Comparison of ENCODE assay signal across 14 cellular contexts in genomic region chr2:180655842-180656454, GRCh38.
DNase-seq lines count a peak whose midpoint lies in the region; ATAC-seq, FAIRE-seq and TF ChIP-seq lines count a peak whose summit lies in the region.
"Had no signal": no experiment of that assay in that cellular context is flagged by ENCODE, and none has a peak within 500 bp of the region (broad histone marks: within the 10 kb centered on the region; RNA-seq: fewer than 3 reads in every experiment).

No MANE protein-coding gene starts in this region.

- in situ Hi-C loops in mammary epithelial cell (cut with MboI; ENCODE audit: low sequenced_read_pairs in 2 of 2): no loop called here
- in situ Hi-C loops in K562 (cut with MboI): no loop called here

- no peaks in the 10 kb centered on the region for H3K36me3 ChIP-seq in mammary epithelial cell (ENCODE audit: insufficient read depth, low read length)
- no peaks in the 10 kb centered on the region for H3K36me3 ChIP-seq in breast epithelium
- H3K36me3 ChIP-seq in K562 (ENCODE audit: control insufficient read depth, insufficient read depth, low read length): no peaks in the 10 kb centered on the region
- H3K36me3 ChIP-seq in liver (ENCODE audit: control insufficient read depth in 4 of 4, insufficient read depth in 3 of 4, low read depth in 1 of 4, low read length in 3 of 4): no peaks in the 10 kb centered on the region
- no peaks in the 10 kb centered on the region for H3K36me3 ChIP-seq in colonic mucosa

- H3K4me3 Mint-ChIP-seq in natural killer cell: no peak overlapping the region
- H3K4me3 Mint-ChIP-seq: effector memory CD8-positive, alpha-beta T cell; stimulated activated naive CD8-positive, alpha-beta T cell treated with anti-CD3 and anti-CD28 coated beads, Interleukin-15, Interleukin-2, amounts not matched to agents 100 ng/mL and 50 ng/mL, for 24 hours had no signal

- peak overlapping the region; percentile 1 for H2AFZ ChIP-seq in mammary epithelial cell (ENCODE audit: low read depth, low read length)
- no peak overlapping the region for H2AFZ ChIP-seq in K562 (ENCODE audit: low read depth, low read length)

- WGBS in mammary epithelial cell (ENCODE audit: low coverage, missing lambda C conversion rate): 92% methylated on average over 1 of the region's 1 CpG
- 5% methylated on average over 1 of the region's 1 CpG for WGBS in K562 (ENCODE audit: insufficient coverage, low coverage, missing lambda C conversion rate)
- 87% methylated on average over 1 of the region's 1 CpG for WGBS in liver

- peak in 1 of 2 donors; percentile 18 for TF ChIP-seq CTCF in mammary epithelial cell (conservative IDR thresholded peaks at IDR 0.05 in 1 of 2, IDR thresholded peaks at IDR 0.05 in 1 of 2; ENCODE audit: extremely low read depth in 1 of 2, insufficient read depth in 1 of 2, low read depth in 1 of 2, low read length in 2 of 2)
- peak in 1 of 3 donors; percentile 24 for TF ChIP-seq CTCF in breast epithelium (IDR thresholded peaks at IDR 0.05)
- no peak for TF ChIP-seq CTCF in K562 (IDR thresholded peaks at IDR 0.05 in 2 of 3, conservative IDR thresholded peaks at IDR 0.05 in 1 of 3; ENCODE audit: insufficient read depth in 2 of 3, low read depth in 1 of 3, low read length in 3 of 3)
- peak; percentile 24 for TF ChIP-seq CTCF in liver (IDR thresholded peaks at IDR 0.05; ENCODE audit: low read depth, low read length, missing input control)
- TF ChIP-seq CTCF in natural killer cell (IDR thresholded peaks at IDR 0.05): no peak
- TF ChIP-seq CTCF in colonic mucosa (IDR thresholded peaks at IDR 0.05): no peak

- TF ChIP-seq RAD21 in K562 (CRISPR knock-in tag; conservative IDR thresholded peaks at IDR 0.05 in 1 of 2, IDR thresholded peaks at IDR 0.05 in 1 of 2) (no peak), liver (IDR thresholded peaks at IDR 0.05) (no peak)

- BruUV-seq in mammary epithelial cell (replicated peaks; lab: Mats Ljungman, UMichigan) (no TSS peak), K562 (replicated peaks; lab: Mats Ljungman, UMichigan) (no TSS peak)

- H3K27ac Mint-ChIP-seq in natural killer cell: no peak overlapping the region
- H3K27ac Mint-ChIP-seq: effector memory CD8-positive, alpha-beta T cell; stimulated activated naive CD8-positive, alpha-beta T cell treated with anti-CD3 and anti-CD28 coated beads, Interleukin-15, Interleukin-2, amounts not matched to agents 100 ng/mL and 50 ng/mL, for 24 hours had no signal

- intact Hi-C loops in mammary epithelial cell (cut with micrococcal nuclease) (loop anchor here (2.0 to 10.0 kb wide), 2 partner anchors 21 to 531 kb away; no protein-coding TSS in a partner anchor), breast epithelium (cut with DNase I; ENCODE audit: low total_unique reads) (no loop called here), K562 (cut with micrococcal nuclease) (no loop called here), natural killer cell (cut with micrococcal nuclease) (no loop called here), colonic mucosa (cut with DNase I) (no loop called here)

- H3K9me3 Mint-ChIP-seq in natural killer cell: no peaks in the 10 kb centered on the region
- H3K9me3 Mint-ChIP-seq: effector memory CD8-positive, alpha-beta T cell; stimulated activated naive CD8-positive, alpha-beta T cell treated with anti-CD3 and anti-CD28 coated beads, Interleukin-15, Interleukin-2, amounts not matched to agents 100 ng/mL and 50 ng/mL, for 24 hours had no signal

- POLR2A ChIA-PET in K562 (lab: Yijun Ruan, JAX): no interaction called here

- H4K20me1 ChIP-seq in mammary epithelial cell (ENCODE audit: insufficient read depth, low read length): no peaks in the 10 kb centered on the region
- no peaks in the 10 kb centered on the region for H4K20me1 ChIP-seq in K562 (replicated peaks; ENCODE audit: control insufficient read depth, insufficient read depth, low read length)

- DNase-seq in mammary epithelial cell (no peak), breast epithelium (ENCODE audit: low spot score in 2 of 2) (no peak), K562 (ENCODE audit: extremely low read depth in 1 of 4, low spot score in 3 of 4) (no peak), urothelium cell line (ENCODE audit: low spot score) (no peak), NCI-H2107 treated with DMSO at 0.1 percent for 48 hours (lab: John Stamatoyannopoulos, UW; ENCODE audit: unreplicated experiment) (no peak), natural killer cell (no peak), colonic mucosa (no peak)
- DNase-seq: activated gamma-delta T cell treated with Interleukin-2 at 50 U/mL for 16 hours; Caco-2; effector memory CD8-positive, alpha-beta T cell; H7; NCI-H1048 had no signal

- no peak overlapping the region for H3K9ac ChIP-seq in mammary epithelial cell (ENCODE audit: insufficient read depth, low read length)
- no peak overlapping the region for H3K9ac ChIP-seq in K562 (ENCODE audit: insufficient read depth in 1 of 2, low read depth in 2 of 2, low read length in 2 of 2)
- H3K9ac ChIP-seq in liver (ENCODE audit: low read depth in 1 of 2, low read length in 2 of 2): no peak overlapping the region
- no peak overlapping the region for H3K9ac ChIP-seq in colonic mucosa (ENCODE audit: low read depth in 2 of 2, low read length in 2 of 2)

- no peaks in the 10 kb centered on the region for H3K4me1 Mint-ChIP-seq in natural killer cell

- TF ChIP-seq EP300 in K562 (IDR thresholded peaks at IDR 0.05; ENCODE audit: low read length): no peak

- H3K9me1 ChIP-seq in K562 (ENCODE audit: control insufficient read depth, insufficient read depth, low read length): no peaks in the 10 kb centered on the region

- H3K27me3 Mint-ChIP-seq in natural killer cell (ENCODE audit: low read depth in 2 of 2): peaks cover 0 to 5% of the 10 kb centered on the region in 2 donors

- H3K79me2 ChIP-seq in mammary epithelial cell (ENCODE audit: insufficient read depth, low read length): no peaks in the 10 kb centered on the region
- H3K79me2 ChIP-seq in K562 (ENCODE audit: control insufficient read depth, insufficient read depth, low read length): no peaks in the 10 kb centered on the region

- no peak for TF ChIP-seq POLR2A in breast epithelium (IDR thresholded peaks at IDR 0.05)
- no peak for TF ChIP-seq POLR2A in K562 (conservative IDR thresholded peaks at IDR 0.05)

- H3K4me1 ChIP-seq in mammary epithelial cell (ENCODE audit: insufficient read depth, low read length) (peaks cover 24% of the 10 kb centered on the region), breast epithelium (no peaks in the 10 kb centered on the region), K562 (replicated peaks in 1 of 2; ENCODE audit: control insufficient read depth in 2 of 2, insufficient read depth in 2 of 2, low read length in 2 of 2) (no peaks in the 10 kb centered on the region), liver (ENCODE audit: control insufficient read depth in 4 of 4, insufficient read depth in 4 of 4, low read length in 3 of 4) (peaks cover 0 to 5% (median 0%) of the 10 kb centered on the region in 4 donors), colonic mucosa (no peaks in the 10 kb centered on the region)
- H3K4me1 ChIP-seq: Caco-2 had no signal

- H3K4me3 ChIP-seq in mammary epithelial cell (replicated peaks in 1 of 3; ENCODE audit: insufficient read depth in 1 of 3, low read depth in 2 of 3, low read length in 3 of 3): no peak overlapping the region
- no peak overlapping the region for H3K4me3 ChIP-seq in breast epithelium
- no peak overlapping the region for H3K4me3 ChIP-seq in K562
- no peak overlapping the region for H3K4me3 ChIP-seq in liver (ENCODE audit: low read depth in 1 of 3, low read length in 3 of 3)
- H3K4me3 ChIP-seq in colonic mucosa: no peak overlapping the region

- H3K27ac ChIP-seq in mammary epithelial cell (ENCODE audit: insufficient read depth, low read depth, low read length): no peak overlapping the region
- H3K27ac ChIP-seq in breast epithelium: no peak overlapping the region
- no peak overlapping the region for H3K27ac ChIP-seq in K562 (ENCODE audit: extremely low read depth, low read depth, low read length)
- H3K27ac ChIP-seq in liver (ENCODE audit: low read depth in 1 of 2, low read length in 2 of 2): no peak overlapping the region
- H3K27ac ChIP-seq in colonic mucosa: no peak overlapping the region

- ATAC-seq in K562: no peak
- ATAC-seq in natural killer cell: no peak
- ATAC-seq: effector memory CD8-positive, alpha-beta T cell had no signal

- CTCF ChIA-PET in mammary epithelial cell (lab: Charles Lee; ENCODE audit: low non-redundant PET): interaction anchor here (0.7 kb wide), 1 partner anchor 162 kb away, joined by 3 read pairs; no protein-coding TSS in a partner anchor
- CTCF ChIA-PET in K562 (lab: Yijun Ruan, JAX; ENCODE audit: low intra/inter-chr PET ratio): no interaction called here

- H3K36me3 Mint-ChIP-seq in natural killer cell: no peaks in the 10 kb centered on the region

- dilution Hi-C loops in mammary epithelial cell (cut with HindIII; ENCODE audit: low sequenced_read_pairs): no loop called here

- no peaks in the 10 kb centered on the region for H3K27me3 ChIP-seq in mammary epithelial cell (ENCODE audit: insufficient read depth, low read length)
- no peaks in the 10 kb centered on the region for H3K27me3 ChIP-seq in breast epithelium
- H3K27me3 ChIP-seq in K562 (ENCODE audit: control insufficient read depth in 2 of 2, insufficient read depth in 2 of 2, low read length in 2 of 2): no peaks in the 10 kb centered on the region
- H3K27me3 ChIP-seq in liver (ENCODE audit: control insufficient read depth in 4 of 4, insufficient read depth in 4 of 4, low read length in 3 of 4): no peaks in the 10 kb centered on the region
- H3K27me3 ChIP-seq in colonic mucosa: no peaks in the 10 kb centered on the region

- FAIRE-seq in K562 (lab: Jason Lieb, UNC) (no peak), urothelium cell line (lab: Jason Lieb, UNC) (peak; percentile 69)

- H3K9me3 ChIP-seq in mammary epithelial cell (replicated peaks; ENCODE audit: insufficient read depth, low read length): no peaks in the 10 kb centered on the region
- no peaks in the 10 kb centered on the region for H3K9me3 ChIP-seq in breast epithelium
- peaks cover 2% of the 10 kb centered on the region; the same call in 1 of the 2 replicates for H3K9me3 ChIP-seq in K562 (replicated peaks; ENCODE audit: control insufficient read depth, insufficient read depth, low read depth, low read length)
- H3K9me3 ChIP-seq in liver (ENCODE audit: control insufficient read depth in 4 of 4, low read length in 3 of 4): no peaks in the 10 kb centered on the region
- no peaks in the 10 kb centered on the region for H3K9me3 ChIP-seq in colonic mucosa
- H3K9me3 ChIP-seq: Caco-2 had no signal

- peak overlapping the region; percentile 29 for H3K4me2 ChIP-seq in mammary epithelial cell (ENCODE audit: insufficient read depth, low read depth, low read length)
- no peak overlapping the region for H3K4me2 ChIP-seq in K562 (ENCODE audit: insufficient read depth, low read length)

TF ChIP-seq in liver, 16 proteins besides CTCF, POLR2A, EP300 and RAD21 (continues in another document):
- TF ChIP-seq NR2F2 (IDR thresholded peaks at IDR 0.05): no peak
- TF ChIP-seq EGR1 (IDR thresholded peaks at IDR 0.05; ENCODE audit: low read depth in 2 of 2): no peak
- TF ChIP-seq RXRA (IDR thresholded peaks at IDR 0.05): no peak
- TF ChIP-seq SP1 (IDR thresholded peaks at IDR 0.05): no peak
- no peak for TF ChIP-seq MAX (IDR thresholded peaks at IDR 0.05)
- TF ChIP-seq FOXA1 (IDR thresholded peaks at IDR 0.05): no peak
